2 cellular contexts compared by ENCODE assay signal in genomic region chr11:65298131-65298535, GRCh38.
A peak's percentile ranks its signal among the peaks of the same experiment; 100 is the strongest.
TF ChIP-seq lines count a peak whose summit lies in the region.

No MANE protein-coding gene starts in this region.

TF ChIP-seq in liver, 16 proteins besides CTCF, POLR2A, EP300 and RAD21:
- TF ChIP-seq REST (IDR thresholded peaks at IDR 0.05) (no peak), TAF1 (conservative IDR thresholded peaks at IDR 0.05) (no peak), EGR1 (IDR thresholded peaks at IDR 0.05; ENCODE audit: low read depth in 2 of 2) (no peak), HNF4G (IDR thresholded peaks at IDR 0.05) (no peak), ATF3 (IDR thresholded peaks at IDR 0.05) (no peak), NR2F2 (IDR thresholded peaks at IDR 0.05) (peak; percentile 95), MAX (IDR thresholded peaks at IDR 0.05) (no peak), FOXA1 (IDR thresholded peaks at IDR 0.05) (no peak), GABPA (IDR thresholded peaks at IDR 0.05 in 1 of 2, conservative IDR thresholded peaks at IDR 0.05 in 1 of 2) (no peak), FOXA2 (IDR thresholded peaks at IDR 0.05) (no peak), YY1 (IDR thresholded peaks at IDR 0.05) (no peak), HNF4A (conservative IDR thresholded peaks at IDR 0.05) (peak; percentile 26 to 51), SP1 (IDR thresholded peaks at IDR 0.05) (peak; percentile 55), JUND (IDR thresholded peaks at IDR 0.05) (no peak), RXRA (IDR thresholded peaks at IDR 0.05) (peak; percentile 71 to 73)
- TF ChIP-seq, protein P1, sequence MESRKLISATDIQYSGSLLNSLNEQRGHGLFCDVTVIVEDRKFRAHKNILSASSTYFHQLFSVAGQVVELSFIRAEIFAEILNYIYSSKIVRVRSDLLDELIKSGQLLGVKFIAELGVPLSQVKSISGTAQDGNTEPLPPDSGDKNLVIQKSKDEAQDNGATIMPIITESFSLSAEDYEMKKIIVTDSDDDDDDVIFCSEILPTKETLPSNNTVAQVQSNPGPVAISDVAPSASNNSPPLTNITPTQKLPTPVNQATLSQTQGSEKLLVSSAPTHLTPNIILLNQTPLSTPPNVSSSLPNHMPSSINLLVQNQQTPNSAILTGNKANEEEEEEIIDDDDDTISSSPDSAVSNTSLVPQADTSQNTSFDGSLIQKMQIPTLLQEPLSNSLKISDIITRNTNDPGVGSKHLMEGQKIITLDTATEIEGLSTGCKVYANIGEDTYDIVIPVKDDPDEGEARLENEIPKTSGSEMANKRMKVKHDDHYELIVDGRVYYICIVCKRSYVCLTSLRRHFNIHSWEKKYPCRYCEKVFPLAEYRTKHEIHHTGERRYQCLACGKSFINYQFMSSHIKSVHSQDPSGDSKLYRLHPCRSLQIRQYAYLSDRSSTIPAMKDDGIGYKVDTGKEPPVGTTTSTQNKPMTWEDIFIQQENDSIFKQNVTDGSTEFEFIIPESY (IDR thresholded peaks at IDR 0.05): no peak

TF ChIP-seq in HepG2, 621 proteins besides CTCF, POLR2A, EP300 and RAD21:
- TF ChIP-seq ZNF547 (CRISPR knock-in tag; IDR thresholded peaks at IDR 0.05) (no peak), FOSL2 (CRISPR knock-in tag; IDR thresholded peaks at IDR 0.05) (no peak), YEATS4 (CRISPR knock-in tag; IDR thresholded peaks at IDR 0.05; ENCODE audit: borderline replicate concordance) (no peak), NKX3-1 (CRISPR knock-in tag; IDR thresholded peaks at IDR 0.05) (no peak), DMAP1 (CRISPR knock-in tag; IDR thresholded peaks at IDR 0.05) (no peak), GATA4 (IDR thresholded peaks at IDR 0.05; ENCODE audit: borderline replicate concordance, low read depth) (no peak), MXD1 (CRISPR knock-in tag; IDR thresholded peaks at IDR 0.05) (no peak), TOPORS (CRISPR knock-in tag; IDR thresholded peaks at IDR 0.05) (no peak), ZNF326 (CRISPR knock-in tag; IDR thresholded peaks at IDR 0.05; ENCODE audit: borderline replicate concordance) (no peak), KAT7 (CRISPR knock-in tag; IDR thresholded peaks at IDR 0.05; ENCODE audit: borderline replicate concordance) (no peak), YY1 (IDR thresholded peaks at IDR 0.05; ENCODE audit: insufficient read depth, insufficient replicate concordance, low read depth, low read length) (no peak), ZFP82 (CRISPR knock-in tag; IDR thresholded peaks at IDR 0.05; ENCODE audit: borderline replicate concordance) (no peak), ZMYM3 (CRISPR knock-in tag; IDR thresholded peaks at IDR 0.05) (no peak), KLF16 (CRISPR knock-in tag; IDR thresholded peaks at IDR 0.05) (no peak), ZFP36L1 (CRISPR knock-in tag; IDR thresholded peaks at IDR 0.05) (no peak), FOXC1 (CRISPR knock-in tag; IDR thresholded peaks at IDR 0.05; ENCODE audit: borderline replicate concordance) (no peak), ARNT2 (CRISPR knock-in tag; IDR thresholded peaks at IDR 0.05; ENCODE audit: low read depth) (no peak)
- TF ChIP-seq, protein P2, sequence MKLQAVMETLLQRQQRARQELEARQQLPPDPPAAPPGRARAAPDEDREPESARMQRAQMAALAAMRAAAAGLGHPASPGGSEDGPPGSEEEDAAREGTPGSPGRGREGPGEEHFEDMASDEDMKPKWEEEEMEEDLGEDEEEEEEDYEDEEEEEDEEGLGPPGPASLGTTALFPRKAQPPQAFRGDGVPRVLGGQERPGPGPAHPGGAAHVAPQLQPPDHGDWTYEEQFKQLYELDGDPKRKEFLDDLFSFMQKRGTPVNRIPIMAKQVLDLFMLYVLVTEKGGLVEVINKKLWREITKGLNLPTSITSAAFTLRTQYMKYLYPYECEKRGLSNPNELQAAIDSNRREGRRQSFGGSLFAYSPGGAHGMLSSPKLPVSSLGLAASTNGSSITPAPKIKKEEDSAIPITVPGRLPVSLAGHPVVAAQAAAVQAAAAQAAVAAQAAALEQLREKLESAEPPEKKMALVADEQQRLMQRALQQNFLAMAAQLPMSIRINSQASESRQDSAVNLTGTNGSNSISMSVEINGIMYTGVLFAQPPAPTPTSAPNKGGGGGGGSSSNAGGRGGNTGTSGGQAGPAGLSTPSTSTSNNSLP (IDR thresholded peaks at IDR 0.05; ENCODE audit: low read depth, low read length): no peak
- TF ChIP-seq, protein P3, sequence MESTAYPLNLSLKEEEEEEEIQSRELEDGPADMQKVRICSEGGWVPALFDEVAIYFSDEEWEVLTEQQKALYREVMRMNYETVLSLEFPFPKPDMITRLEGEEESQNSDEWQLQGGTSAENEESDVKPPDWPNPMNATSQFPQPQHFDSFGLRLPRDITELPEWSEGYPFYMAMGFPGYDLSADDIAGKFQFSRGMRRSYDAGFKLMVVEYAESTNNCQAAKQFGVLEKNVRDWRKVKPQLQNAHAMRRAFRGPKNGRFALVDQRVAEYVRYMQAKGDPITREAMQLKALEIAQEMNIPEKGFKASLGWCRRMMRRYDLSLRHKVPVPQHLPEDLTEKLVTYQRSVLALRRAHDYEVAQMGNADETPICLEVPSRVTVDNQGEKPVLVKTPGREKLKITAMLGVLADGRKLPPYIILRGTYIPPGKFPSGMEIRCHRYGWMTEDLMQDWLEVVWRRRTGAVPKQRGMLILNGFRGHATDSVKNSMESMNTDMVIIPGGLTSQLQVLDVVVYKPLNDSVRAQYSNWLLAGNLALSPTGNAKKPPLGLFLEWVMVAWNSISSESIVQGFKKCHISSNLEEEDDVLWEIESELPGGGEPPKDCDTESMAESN (CRISPR knock-in tag; conservative IDR thresholded peaks at IDR 0.05): no peak
